Comparison of ENCODE assay signal across 19 cellular contexts in the genomic region with DNA sequence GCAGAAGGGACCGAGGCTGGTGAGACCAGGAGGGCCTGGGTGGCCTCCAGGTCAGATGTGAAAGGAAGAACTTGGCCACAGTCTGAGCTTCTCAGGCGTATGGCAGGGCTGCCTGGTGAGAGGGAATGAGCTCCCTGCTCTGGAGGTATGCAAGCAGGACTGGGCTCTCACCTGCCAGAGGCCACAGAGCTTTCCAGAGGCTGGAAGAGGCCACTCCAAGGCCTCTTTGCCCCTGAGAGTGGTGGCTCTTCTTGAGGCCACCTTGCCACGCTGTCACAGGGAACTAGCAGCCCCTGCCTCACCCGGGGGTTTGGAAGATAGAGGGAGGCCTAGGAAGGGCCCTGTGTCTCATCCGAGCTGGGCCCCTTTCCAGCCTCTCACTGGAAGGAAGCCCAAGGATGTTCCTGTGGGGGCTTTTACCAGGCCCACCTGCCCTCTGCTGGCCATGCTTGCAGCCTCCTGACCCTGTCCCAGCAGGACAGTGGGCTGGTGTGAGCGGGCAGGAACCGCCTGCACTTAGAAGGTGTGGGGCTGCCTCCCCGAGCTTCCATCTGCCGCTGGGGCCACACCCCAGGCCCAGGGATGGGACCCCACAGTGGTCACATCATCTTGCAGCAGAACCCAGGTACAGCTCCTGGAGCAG. TPM values are rescaled to one million over a fixed set of nuclear protein-coding genes. Genes with fewer than 3 reads are reported as not detected.
A peak's percentile ranks its signal among the peaks of the same experiment; 100 is the strongest.
DNase-seq lines count a peak whose midpoint lies in the region; ATAC-seq, FAIRE-seq and TF ChIP-seq lines count a peak whose summit lies in the region.
"Had no signal": no experiment of that assay in that cellular context is flagged by ENCODE, and none has a peak within 500 bp of the region (broad histone marks: within the 10 kb centered on the region; RNA-seq: fewer than 3 reads in every experiment).

No MANE protein-coding gene starts in this region.

- H3K4me3 Mint-ChIP-seq in endothelial cell (ENCODE audit: unreplicated experiment) = no peak overlapping the region
- H3K4me3 Mint-ChIP-seq: CD14-positive monocyte had no signal

- H3K9ac ChIP-seq in HepG2 (ENCODE audit: insufficient read depth, low read depth, low read length) = no peak overlapping the region
- H3K9ac ChIP-seq in K562 (ENCODE audit: insufficient read depth in 1 of 2, low read depth in 2 of 2, low read length in 2 of 2) = peak overlapping the region in 1 of 2 experiments; percentile 76; a peak in 2 of 4 replicates
- no peak overlapping the region for H3K9ac ChIP-seq in mesendoderm (ENCODE audit: low read length)

- H3K4me1 Mint-ChIP-seq in endothelial cell (ENCODE audit: unreplicated experiment) = peaks cover 12% of the 10 kb centered on the region

- peaks cover 17 to 68% of the 10 kb centered on the region in 2 experiments for H3K36me3 ChIP-seq in HepG2 (replicated peaks in 1 of 2; ENCODE audit: control insufficient read depth in 1 of 2, insufficient read depth in 2 of 2, low read length in 2 of 2)
- peaks cover 0 to 58% (median 9%) of the 10 kb centered on the region in 4 donors for H3K36me3 ChIP-seq in right lobe of liver
- H3K36me3 ChIP-seq in K562 (ENCODE audit: control insufficient read depth, insufficient read depth, low read length) = peaks cover 97% of the 10 kb centered on the region; the same call in 2 of the 3 replicates
- H3K36me3 ChIP-seq in mesendoderm (ENCODE audit: control insufficient read depth, insufficient read depth, low read length) = no peaks in the 10 kb centered on the region

- no peaks in the 10 kb centered on the region for H3K9me3 Mint-ChIP-seq in endothelial cell (ENCODE audit: unreplicated experiment)

- peak; percentile 5; the same call in 2 of the 3 replicates for ATAC-seq in HepG2
- ATAC-seq in right lobe of liver = no peak
- peak; percentile 30; the same call in 2 of the 3 replicates for ATAC-seq in K562

- H2AK5ac ChIP-seq in mesendoderm (ENCODE audit: low read length) = no peak overlapping the region

- H3K36me3 Mint-ChIP-seq in endothelial cell (ENCODE audit: low read depth, unreplicated experiment) = no peaks in the 10 kb centered on the region
- H3K36me3 Mint-ChIP-seq: CD14-positive monocyte had no signal

- no peak for TF ChIP-seq RAD21 in HepG2 (CRISPR knock-in tag; IDR thresholded peaks at IDR 0.05)
- no peak for TF ChIP-seq RAD21 in K562 (CRISPR knock-in tag; conservative IDR thresholded peaks at IDR 0.05 in 1 of 2, IDR thresholded peaks at IDR 0.05 in 1 of 2)

- TF ChIP-seq POLR2A in HepG2 (IDR thresholded peaks at IDR 0.05; ENCODE audit: insufficient read depth in 1 of 2, low read depth in 2 of 2, low read length in 2 of 2) (no peak), right lobe of liver (IDR thresholded peaks at IDR 0.05) (no peak), K562 (conservative IDR thresholded peaks at IDR 0.05) (no peak)

- H3K4me3 ChIP-seq in HepG2 (replicated peaks in 1 of 3; ENCODE audit: insufficient read depth in 1 of 3, low read depth in 2 of 3, low read length in 3 of 3) (no peak overlapping the region), right lobe of liver (no peak overlapping the region), K562 (no peak overlapping the region), mesendoderm (ENCODE audit: low read length) (no peak overlapping the region)
- H3K4me3 ChIP-seq: Peyer's patch, SK-N-MC had no signal

- H3K79me1 ChIP-seq in mesendoderm (ENCODE audit: low read length) = no peaks in the 10 kb centered on the region

- H3K9me3 ChIP-seq in HepG2 (ENCODE audit: low read length) (no peaks in the 10 kb centered on the region), right lobe of liver (no peaks in the 10 kb centered on the region), K562 (replicated peaks; ENCODE audit: control insufficient read depth, insufficient read depth, low read depth, low read length) (no peaks in the 10 kb centered on the region)
- H3K9me3 ChIP-seq: Peyer's patch had no signal

- WGBS in HepG2 (ENCODE audit: low lambda C conversion rate) = 90% methylated on average over 1 of the region's 9 CpGs
- 14% methylated on average over 2 of the region's 9 CpGs for WGBS in right lobe of liver (ENCODE audit: insufficient coverage, low coverage, low lambda C conversion rate, missing lambda C conversion rate)
- 80% methylated on average over 8 of the region's 9 CpGs for WGBS in K562 (ENCODE audit: insufficient coverage, low coverage, missing lambda C conversion rate)
- no CpG with 5 or more reads among the region's 9 CpGs for WGBS in mesendoderm (ENCODE audit: extremely low coverage, insufficient coverage, low lambda C conversion rate)

- H3K4me1 ChIP-seq in HepG2 (ENCODE audit: insufficient read depth, low read length) (peaks cover 40% of the 10 kb centered on the region), right lobe of liver (peaks cover 0 to 80% (median 39%) of the 10 kb centered on the region in 4 donors), K562 (replicated peaks in 1 of 2; ENCODE audit: control insufficient read depth in 2 of 2, insufficient read depth in 2 of 2, low read length in 2 of 2) (peaks cover 0 to 5% of the 10 kb centered on the region in 2 experiments; a peak in 2 of 5 replicates), mesendoderm (ENCODE audit: control insufficient read depth, low read depth, low read length) (no peaks in the 10 kb centered on the region)
- H3K4me1 ChIP-seq: Peyer's patch had no signal

- no peaks in the 10 kb centered on the region for H3K27me3 ChIP-seq in HepG2 (ENCODE audit: control insufficient read depth in 1 of 2, insufficient read depth in 2 of 2, low read length in 2 of 2)
- no peaks in the 10 kb centered on the region for H3K27me3 ChIP-seq in right lobe of liver
- H3K27me3 ChIP-seq in K562 (ENCODE audit: control insufficient read depth in 2 of 2, insufficient read depth in 2 of 2, low read length in 2 of 2) = no peaks in the 10 kb centered on the region
- no peaks in the 10 kb centered on the region for H3K27me3 ChIP-seq in mesendoderm (ENCODE audit: insufficient read depth, low read length, poor library complexity)
- H3K27me3 ChIP-seq: Peyer's patch had no signal

- H3K56ac ChIP-seq in mesendoderm (ENCODE audit: low read length) = no peak overlapping the region

- H4K5ac ChIP-seq in mesendoderm (ENCODE audit: low read length) = no peak overlapping the region

- H2BK5ac ChIP-seq in mesendoderm (ENCODE audit: low read length) = no peak overlapping the region

- no peak overlapping the region for H3K27ac ChIP-seq in HepG2 (ENCODE audit: extremely low read length, insufficient read depth, low read length)
- peak overlapping the region in 1 of 3 donors; percentile 45 for H3K27ac ChIP-seq in right lobe of liver
- H3K27ac ChIP-seq in K562 (ENCODE audit: extremely low read depth, low read depth, low read length) = no peak overlapping the region
- no peak overlapping the region for H3K27ac ChIP-seq in mesendoderm (ENCODE audit: low read depth, low read length)
- H3K27ac ChIP-seq: Peyer's patch, SK-N-MC had no signal

- no peak for TF ChIP-seq CTCF in HepG2 (CRISPR knock-in tag; IDR thresholded peaks at IDR 0.05)
- TF ChIP-seq CTCF in right lobe of liver (IDR thresholded peaks at IDR 0.05) = no peak
- TF ChIP-seq CTCF in K562 (IDR thresholded peaks at IDR 0.05 in 2 of 3, conservative IDR thresholded peaks at IDR 0.05 in 1 of 3; ENCODE audit: insufficient read depth in 2 of 3, low read depth in 1 of 3, low read length in 3 of 3) = no peak
- no peak for TF ChIP-seq CTCF in endothelial cell (IDR thresholded peaks at IDR 0.05; ENCODE audit: unreplicated experiment)

- peaks cover 31% of the 10 kb centered on the region for H3K79me2 ChIP-seq in HepG2 (ENCODE audit: insufficient read depth, low read length)
- peaks cover 34% of the 10 kb centered on the region; the same call in 2 of the 3 replicates for H3K79me2 ChIP-seq in K562 (ENCODE audit: control insufficient read depth, insufficient read depth, low read length)
- no peaks in the 10 kb centered on the region for H3K79me2 ChIP-seq in mesendoderm (ENCODE audit: control insufficient read depth, insufficient read depth, low read length)

- CTCF ChIA-PET in HepG2 (lab: Yijun Ruan, JAX; ENCODE audit: low intra/inter-chr PET ratio, low total read pairs) (no interaction called here), K562 (lab: Yijun Ruan, JAX; ENCODE audit: low intra/inter-chr PET ratio) (interaction anchor here (0.6 to 0.9 kb wide), 2 partner anchors 31 to 99 kb away, joined by 3 to 4 read pairs; no protein-coding TSS in a partner anchor)

- no peak overlapping the region for H2BK120ac ChIP-seq in mesendoderm (ENCODE audit: low read depth, low read length)

- BruUV-seq in HepG2 (replicated peaks; lab: Mats Ljungman, UMichigan) (no TSS peak), K562 (replicated peaks; lab: Mats Ljungman, UMichigan) (no TSS peak)

- peaks cover 30% of the 10 kb centered on the region for H4K20me1 ChIP-seq in HepG2 (ENCODE audit: insufficient read depth, low read length)
- peaks cover 5% of the 10 kb centered on the region; the same call in 1 of the 2 replicates for H4K20me1 ChIP-seq in K562 (replicated peaks; ENCODE audit: control insufficient read depth, insufficient read depth, low read length)

- POLR2A ChIA-PET in HepG2 (lab: Yijun Ruan, JAX) = interaction anchor here (1.6 kb wide), 1 partner anchor 8 kb away, joined by 5 read pairs; no protein-coding TSS in a partner anchor
- POLR2A ChIA-PET in K562 (lab: Yijun Ruan, JAX) = interaction anchor here (0.7 to 4.1 kb wide), 6 partner anchors 11 to 104 kb away, joined by 3 to 24 read pairs (median 5); no protein-coding TSS in a partner anchor

- no peaks in the 10 kb centered on the region for H3K9me1 ChIP-seq in K562 (ENCODE audit: control insufficient read depth, insufficient read depth, low read length)

- no peak overlapping the region for H3K18ac ChIP-seq in mesendoderm (ENCODE audit: low read length)

- H2AFZ ChIP-seq in HepG2 (ENCODE audit: low read length) (no peak overlapping the region), K562 (ENCODE audit: low read depth, low read length) (no peak overlapping the region)

- no peak overlapping the region for H3K4ac ChIP-seq in mesendoderm (ENCODE audit: low read depth, low read length)

- FAIRE-seq in HepG2 (lab: Jason Lieb, UNC) = no peak
- no peak for FAIRE-seq in K562 (lab: Jason Lieb, UNC)
- FAIRE-seq: HTR-8/SVneo had no signal

- H3K27ac Mint-ChIP-seq in endothelial cell (ENCODE audit: unreplicated experiment) = no peak overlapping the region
- H3K27ac Mint-ChIP-seq: CD14-positive monocyte had no signal

- H3K23ac ChIP-seq in mesendoderm (ENCODE audit: low read length) = no peak overlapping the region

- in situ Hi-C loops in HepG2 (cut with HindIII; ENCODE audit: extremely low pct_ligation_motif_present, low pct_unique_long_range_greater_than_20kb) = no loop called here
- in situ Hi-C loops in K562 (cut with MboI) = no loop called here

- intact Hi-C loops in HepG2 (cut with micrococcal nuclease; ENCODE audit: unreplicated experiment) (no loop called here), right lobe of liver (cut with DNase I) (no loop called here), K562 (cut with micrococcal nuclease) (no loop called here)

- H3K4me2 ChIP-seq in HepG2 (ENCODE audit: low read depth, low read length) (no peak overlapping the region), K562 (ENCODE audit: insufficient read depth, low read length) (no peak overlapping the region), mesendoderm (ENCODE audit: low read length) (no peak overlapping the region)

- no peak overlapping the region for H2BK15ac ChIP-seq in mesendoderm (replicated peaks; ENCODE audit: low read depth)

- DNase-seq in HepG2 (ENCODE audit: low spot score) (no peak), right lobe of liver (no peak), K562 (ENCODE audit: extremely low read depth in 1 of 4, low spot score in 3 of 4) (no peak), mesendoderm (peak; percentile 28), endothelial cell (ENCODE audit: low spot score) (no peak), amygdala (lab: John Stamatoyannopoulos, UW) (no peak), A172 (ENCODE audit: low spot score) (no peak), 8988T (no peak)
- DNase-seq: AML-193, DMS79, HCEC 1CT, MM.1S, NCI-H1436 treated with DMSO at 0.1 percent for 48 hours, NCI-H526 treated with DMSO at 0.1 percent for 48 hours had no signal

- H3K27me3 Mint-ChIP-seq in endothelial cell (ENCODE audit: unreplicated experiment) = peaks cover 9% of the 10 kb centered on the region

- H4K8ac ChIP-seq in mesendoderm (ENCODE audit: low read depth, low read length) = no peak overlapping the region

- TF ChIP-seq EP300 in HepG2 (IDR thresholded peaks at IDR 0.05; ENCODE audit: low read depth in 2 of 2, low read length in 2 of 2) (no peak), HepG2 (CRISPR knock-in tag; IDR thresholded peaks at IDR 0.05; ENCODE audit: borderline replicate concordance) (no peak), K562 (IDR thresholded peaks at IDR 0.05; ENCODE audit: low read length) (no peak)

RNA-seq across cellular contexts. Expression of a gene that starts 10.0 kb away (rescaled TPM):
- total RNA-seq in HepG2 (2016; rRNA removed; fragmentation: Illumina TruSeq; extraction: Trizol) (31.2 and 80.5 TPM in 2 replicates), right lobe of liver (10 to 100 TPM; 16.4 to 41.4 (median 31.3) TPM), K562 (2014; rRNA removed) (46.0 and 70.3 TPM in 2 replicates), K562 (2014; rRNA removed; fragmentation: Illumina TruSeq; extraction: Trizol) (6.6 and 10.2 TPM in 2 replicates), K562 (2015; rRNA removed; fragmentation: Illumina TruSeq; extraction: Trizol) (24.7 and 26.1 TPM in 2 replicates), K562 (2021) (58.6 and 66.9 TPM in 2 replicates), endothelial cell (ENCODE audit: unreplicated experiment) (6.8 TPM)
- 3.3 and 3.9 TPM in 2 replicates for total RNA-seq in HepG2 (2016; cell fraction: cytosol; rRNA removed; fragmentation: Illumina TruSeq; extraction: Trizol; ENCODE audit: low read depth)
- total RNA-seq in HepG2 (2016; cell fraction: insoluble cytoplasmic fraction; rRNA removed; fragmentation: Illumina TruSeq; extraction: Trizol) = 27.3 and 85.1 TPM in 2 replicates
- total RNA-seq in HepG2 (2016; cell fraction: membrane; rRNA removed; fragmentation: Illumina TruSeq; extraction: Trizol) = 12.6 and 13.1 TPM in 2 replicates
- 73.8 and 95.4 TPM in 2 replicates for total RNA-seq in HepG2 (2016; cell fraction: nucleus; rRNA removed; fragmentation: Illumina TruSeq; extraction: Trizol)
- polyA plus RNA-seq in HepG2 (2011; rRNA removed) (33.3 and 80.9 TPM in 2 replicates), K562 (2011; rRNA removed) (11.2 and 55.2 TPM in 2 replicates), K562 (2014; fragmentation: Illumina TruSeq; extraction: Trizol) (25.7 and 32.4 TPM in 2 replicates), K562 (2014; fragmentation: Nextera tagmentation; extraction: Ambion mirVana) (1 to 10 TPM; 3.2 to 4.3 TPM), K562 (2014; rRNA removed) (37.9 and 43.9 TPM in 2 replicates)
- 36.4 and 38.7 TPM in 2 replicates for polyA plus RNA-seq in HepG2 (2011; cell fraction: cytosol; rRNA removed)
- polyA plus RNA-seq in HepG2 (2011; cell fraction: nucleus; rRNA removed) = 62.0 and 98.2 TPM in 2 replicates
- polyA plus RNA-seq in HepG2 (2012) = 77.5 and 98.1 TPM in 2 replicates
- polyA plus RNA-seq in HepG2 (2016; cell fraction: cytosol; fragmentation: Illumina TruSeq; extraction: Trizol; ENCODE audit: low read depth) = 3.3 and 3.7 TPM in 2 replicates
- 24.9 and 30.2 TPM in 2 replicates for polyA plus RNA-seq in HepG2 (2016; cell fraction: insoluble cytoplasmic fraction; fragmentation: Illumina TruSeq; extraction: Trizol; ENCODE audit: low read depth)
- 6.3 and 7.0 TPM in 2 replicates for polyA plus RNA-seq in HepG2 (2016; cell fraction: membrane; fragmentation: Illumina TruSeq; extraction: Trizol; ENCODE audit: low read depth)
- 132 and 143 TPM in 2 replicates for polyA plus RNA-seq in HepG2 (2016; cell fraction: nucleus; fragmentation: Illumina TruSeq; extraction: Trizol; ENCODE audit: insufficient read depth, low read depth)
- 63.1 and 66.1 TPM in 2 replicates for polyA minus RNA-seq in HepG2 (2011; rRNA and poly(A)+ RNA removed; ENCODE audit: low replicate concordance)
- polyA minus RNA-seq in HepG2 (2011; cell fraction: cytosol; rRNA and poly(A)+ RNA removed) = 26.8 and 38.6 TPM in 2 replicates
- polyA minus RNA-seq in HepG2 (2011; cell fraction: nucleus; rRNA and poly(A)+ RNA removed) = 15.3 and 25.5 TPM in 2 replicates
- 22.6 and 51.1 TPM in 2 replicates for total RNA-seq in K562 (2011; cell fraction: chromatin; rRNA removed; ENCODE audit: low replicate concordance)
- 61.6 and 67.9 TPM in 2 replicates for total RNA-seq in K562 (2011; cell fraction: nucleolus; rRNA removed)
- total RNA-seq in K562 (2011; cell fraction: nucleoplasm; rRNA removed) = 42.1 and 42.2 TPM in 2 replicates
- polyA plus RNA-seq in K562 (2011; cell fraction: cytosol; rRNA removed) = 21.6 and 35.4 TPM in 2 replicates
- 69.1 and 116 TPM in 2 replicates for polyA plus RNA-seq in K562 (2011; cell fraction: nucleus; rRNA removed)
- 80.4 and 94.8 TPM in 2 replicates for polyA plus RNA-seq in K562 (2012)
- polyA minus RNA-seq in K562 (2011; rRNA and poly(A)+ RNA removed) = 7.4 and 16.4 TPM in 2 replicates
- 12.9 and 44.1 TPM in 2 replicates for polyA minus RNA-seq in K562 (2011; cell fraction: cytosol; rRNA and poly(A)+ RNA removed)
- polyA minus RNA-seq in K562 (2011; cell fraction: nucleus; rRNA and poly(A)+ RNA removed) = 17.9 and 38.1 TPM in 2 replicates
- polyA plus RNA-seq in mesendoderm (2013, experiment 1 of 2) = 31.2 TPM
- 32.2 TPM for polyA plus RNA-seq in mesendoderm (2013, experiment 2 of 2)
- total RNA-seq in A172 (2014; rRNA removed; shearing (Covaris generic)) = not detected in 2 replicates
- polyA plus RNA-seq: CD14-positive monocyte had no signal

RNA-seq across cellular contexts. Expression of a gene that starts 50.7 kb away (rescaled TPM):
- total RNA-seq in HepG2 (2016; rRNA removed; fragmentation: Illumina TruSeq; extraction: Trizol) = not detected in 2 replicates
- not detected in 2 replicates for total RNA-seq in HepG2 (2016; cell fraction: cytosol; rRNA removed; fragmentation: Illumina TruSeq; extraction: Trizol; ENCODE audit: low read depth)
- total RNA-seq in HepG2 (2016; cell fraction: insoluble cytoplasmic fraction; rRNA removed; fragmentation: Illumina TruSeq; extraction: Trizol) = not detected in 2 replicates
- total RNA-seq in HepG2 (2016; cell fraction: membrane; rRNA removed; fragmentation: Illumina TruSeq; extraction: Trizol) = not detected in 2 replicates
- not detected in 2 replicates for total RNA-seq in HepG2 (2016; cell fraction: nucleus; rRNA removed; fragmentation: Illumina TruSeq; extraction: Trizol)
- polyA plus RNA-seq in HepG2 (2011; rRNA removed) = 0.01 TPM in 1 of 2 replicates, not detected in the other
- 0.03 TPM in 1 of 2 replicates, not detected in the other for polyA plus RNA-seq in HepG2 (2011; cell fraction: cytosol; rRNA removed)
- not detected in 2 replicates for polyA plus RNA-seq in HepG2 (2011; cell fraction: nucleus; rRNA removed)
- not detected in 2 replicates for polyA plus RNA-seq in HepG2 (2012)
- polyA plus RNA-seq in HepG2 (2016; cell fraction: cytosol; fragmentation: Illumina TruSeq; extraction: Trizol; ENCODE audit: low read depth) = not detected in 2 replicates
- polyA plus RNA-seq in HepG2 (2016; cell fraction: insoluble cytoplasmic fraction; fragmentation: Illumina TruSeq; extraction: Trizol; ENCODE audit: low read depth) = not detected in 2 replicates
- polyA plus RNA-seq in HepG2 (2016; cell fraction: membrane; fragmentation: Illumina TruSeq; extraction: Trizol; ENCODE audit: low read depth) = not detected in 2 replicates
- polyA plus RNA-seq in HepG2 (2016; cell fraction: nucleus; fragmentation: Illumina TruSeq; extraction: Trizol; ENCODE audit: insufficient read depth, low read depth) = not detected in 2 replicates
- not detected in 2 replicates for polyA minus RNA-seq in HepG2 (2011; rRNA and poly(A)+ RNA removed; ENCODE audit: low replicate concordance)
- not detected in 2 replicates for polyA minus RNA-seq in HepG2 (2011; cell fraction: cytosol; rRNA and poly(A)+ RNA removed)
- polyA minus RNA-seq in HepG2 (2011; cell fraction: nucleus; rRNA and poly(A)+ RNA removed) = not detected in 2 replicates
- total RNA-seq in right lobe of liver = not detected
- total RNA-seq in K562 (2011; cell fraction: chromatin; rRNA removed; ENCODE audit: low replicate concordance) = not detected in 2 replicates
- total RNA-seq in K562 (2011; cell fraction: nucleolus; rRNA removed) = not detected in 2 replicates
- total RNA-seq in K562 (2011; cell fraction: nucleoplasm; rRNA removed) = not detected in 2 replicates
- not detected in 2 replicates for total RNA-seq in K562 (2014; rRNA removed)
- total RNA-seq in K562 (2014; rRNA removed; fragmentation: Illumina TruSeq; extraction: Trizol) = not detected in 2 replicates
- not detected in 2 replicates for total RNA-seq in K562 (2015; rRNA removed; fragmentation: Illumina TruSeq; extraction: Trizol)
- total RNA-seq in K562 (2021) = not detected in 2 replicates
- polyA plus RNA-seq in K562 (2011; rRNA removed) = not detected in 2 replicates
- polyA plus RNA-seq in K562 (2011; cell fraction: cytosol; rRNA removed) = 0.01 TPM in 1 of 2 replicates, not detected in the other
- polyA plus RNA-seq in K562 (2011; cell fraction: nucleus; rRNA removed) = not detected in 2 replicates
- 0.01 TPM in 1 of 2 replicates, not detected in the other for polyA plus RNA-seq in K562 (2012)
- polyA plus RNA-seq in K562 (2014; fragmentation: Illumina TruSeq; extraction: Trizol) = not detected in 2 replicates
- not detected for polyA plus RNA-seq in K562 (2014; fragmentation: Nextera tagmentation; extraction: Ambion mirVana)
- not detected in 2 replicates for polyA plus RNA-seq in K562 (2014; rRNA removed)
- polyA minus RNA-seq in K562 (2011; rRNA and poly(A)+ RNA removed) = not detected in 2 replicates
- not detected in 2 replicates for polyA minus RNA-seq in K562 (2011; cell fraction: cytosol; rRNA and poly(A)+ RNA removed)
- not detected in 2 replicates for polyA minus RNA-seq in K562 (2011; cell fraction: nucleus; rRNA and poly(A)+ RNA removed)
- 0.18 TPM for polyA plus RNA-seq in mesendoderm (2013, experiment 1 of 2)
- 0.21 TPM for polyA plus RNA-seq in mesendoderm (2013, experiment 2 of 2)
- total RNA-seq in endothelial cell (ENCODE audit: unreplicated experiment) = not detected
- total RNA-seq in A172 (2014; rRNA removed; shearing (Covaris generic)) = not detected in 2 replicates
- total RNA-seq: LHCN-M2, Peyer's patch had no signal
- polyA plus RNA-seq: CD14-positive monocyte had no signal

Comparison
In these comparisons a context has a peak if more than half of its experiments do, and no peak if none do; other contexts are left out.
1. ATAC-seq: peak in HepG2 (single experiment) and K562 (single experiment); none in right lobe of liver (0 of 4).